ENCODE assay signal across 8 cellular contexts in genomic region chr3:171838218-171838720, GRCh38. TPM values are rescaled to one million over a fixed set of nuclear protein-coding genes. Genes with fewer than 3 reads are reported as not detected.
DNase-seq lines count a peak whose midpoint lies in the region; ATAC-seq lines count a peak whose summit lies in the region.

No MANE protein-coding gene starts in this region.

- H3K9me3 Mint-ChIP-seq in activated T-helper 1 cell treated with anti-CD3 and anti-CD28 coated beads, Interleukin-12 subunit alpha, Interleukin-12 subunit beta, Interleukin-2, Interleukin-4 antibody, amounts not matched to agents 30 ng/mL and 10 ng/mL and 1 ng/mL, durations not matched to agents 14 hours and 24 hours and 36 hours, result no peaks in the 10 kb centered on the region

- no peak for ATAC-seq in GM21526 (IDR thresholded peaks at IDR 0.05; ENCODE audit: low FRiP score, unreplicated experiment)

- H3K36me3 Mint-ChIP-seq in activated T-helper 1 cell treated with anti-CD3 and anti-CD28 coated beads, Interleukin-12 subunit alpha, Interleukin-12 subunit beta, Interleukin-2, Interleukin-4 antibody, amounts not matched to agents 30 ng/mL and 10 ng/mL and 1 ng/mL, durations not matched to agents 14 hours and 24 hours and 36 hours (ENCODE audit: low read depth), result no peaks in the 10 kb centered on the region

- no peak overlapping the region for H3K4me3 Mint-ChIP-seq in activated T-helper 1 cell treated with anti-CD3 and anti-CD28 coated beads, Interleukin-12 subunit alpha, Interleukin-12 subunit beta, Interleukin-2, Interleukin-4 antibody, amounts not matched to agents 30 ng/mL and 10 ng/mL and 1 ng/mL, durations not matched to agents 14 hours and 24 hours and 36 hours

- no peaks in the 10 kb centered on the region for H3K4me1 Mint-ChIP-seq in activated T-helper 1 cell treated with anti-CD3 and anti-CD28 coated beads, Interleukin-12 subunit alpha, Interleukin-12 subunit beta, Interleukin-2, Interleukin-4 antibody, amounts not matched to agents 30 ng/mL and 10 ng/mL and 1 ng/mL, durations not matched to agents 14 hours and 24 hours and 36 hours (ENCODE audit: low read depth)

- peaks cover 34% of the 10 kb centered on the region for H3K27me3 Mint-ChIP-seq in activated T-helper 1 cell treated with anti-CD3 and anti-CD28 coated beads, Interleukin-12 subunit alpha, Interleukin-12 subunit beta, Interleukin-2, Interleukin-4 antibody, amounts not matched to agents 30 ng/mL and 10 ng/mL and 1 ng/mL, durations not matched to agents 14 hours and 24 hours and 36 hours (ENCODE audit: insufficient read depth)

- no peak overlapping the region for H3K27ac Mint-ChIP-seq in activated T-helper 1 cell treated with anti-CD3 and anti-CD28 coated beads, Interleukin-12 subunit alpha, Interleukin-12 subunit beta, Interleukin-2, Interleukin-4 antibody, amounts not matched to agents 30 ng/mL and 10 ng/mL and 1 ng/mL, durations not matched to agents 14 hours and 24 hours and 36 hours

- intact Hi-C loops in activated T-helper 1 cell treated with anti-CD3 and anti-CD28 coated beads, Interleukin-12 subunit alpha, Interleukin-12 subunit beta, Interleukin-2, Interleukin-4 antibody, amounts not matched to agents 30 ng/mL and 10 ng/mL and 1 ng/mL, durations not matched to agents 14 hours and 24 hours and 36 hours (cut with micrococcal nuclease), result loop anchor here (10.0 kb wide), 1 partner anchor 193 kb away; no protein-coding TSS in a partner anchor

- DNase-seq in GOT3 (lab: John Stamatoyannopoulos, UW) (peak; percentile 21), amniotic stem cell (lab: John Stamatoyannopoulos, UW) (peak; percentile 36), inferior parietal cortex (ENCODE audit: extremely low spot score) (peak; percentile 60), smooth muscle cell of the brain vasculature (ENCODE audit: low read depth, low spot score) (peak; percentile 77)
- DNase-seq in activated CD8-positive, alpha-beta memory T cell treated with anti-CD3 and anti-CD28 coated beads for 24 hours, result no peak
- no peak for DNase-seq in activated CD4-positive, alpha-beta T cell treated with anti-CD3 and anti-CD28 coated beads for 4 hours
- no peak for DNase-seq in activated T-helper 1 cell treated with anti-CD3 and anti-CD28 coated beads, Interleukin-12 subunit alpha, Interleukin-12 subunit beta, Interleukin-2, Interleukin-4 antibody, amounts not matched to agents 30 ng/mL and 10 ng/mL and 1 ng/mL, durations not matched to agents 14 hours and 24 hours and 36 hours (ENCODE audit: low spot score)

RNA-seq across cellular contexts. Expression of gene TMEM212, which starts 4.9 kb away (rescaled TPM):
- not detected in 2 replicates for total RNA-seq in activated T-helper 1 cell treated with anti-CD3 and anti-CD28 coated beads, Interleukin-12 subunit alpha, Interleukin-12 subunit beta, Interleukin-2, Interleukin-4 antibody, amounts not matched to agents 30 ng/mL and 10 ng/mL and 1 ng/mL, durations not matched to agents 14 hours and 24 hours and 36 hours

RNA-seq across cellular contexts. Expression of gene PLD1, which starts 28.0 kb away (rescaled TPM):
- 0.15 and 0.29 TPM in 2 replicates for total RNA-seq in activated T-helper 1 cell treated with anti-CD3 and anti-CD28 coated beads, Interleukin-12 subunit alpha, Interleukin-12 subunit beta, Interleukin-2, Interleukin-4 antibody, amounts not matched to agents 30 ng/mL and 10 ng/mL and 1 ng/mL, durations not matched to agents 14 hours and 24 hours and 36 hours

Comparison
In these comparisons a context has a peak if more than half of its experiments do, and no peak if none do; other contexts are left out.
1. DNase-seq: peak in GOT3 (single experiment), amniotic stem cell (single experiment), inferior parietal cortex (single experiment) and smooth muscle cell of the brain vasculature (single experiment); none in activated CD8-positive, alpha-beta memory T cell treated with anti-CD3 and anti-CD28 coated beads for 24 hours (single experiment), activated CD4-positive, alpha-beta T cell treated with anti-CD3 and anti-CD28 coated beads for 4 hours (0 of 2) and activated T-helper 1 cell treated with anti-CD3 and anti-CD28 coated beads, Interleukin-12 subunit alpha, Interleukin-12 subunit beta, Interleukin-2, Interleukin-4 antibody, amounts not matched to agents 30 ng/mL and 10 ng/mL and 1 ng/mL, durations not matched to agents 14 hours and 24 hours and 36 hours (single experiment).